1 cellular context compared by ENCODE assay signal in the genomic region with DNA sequence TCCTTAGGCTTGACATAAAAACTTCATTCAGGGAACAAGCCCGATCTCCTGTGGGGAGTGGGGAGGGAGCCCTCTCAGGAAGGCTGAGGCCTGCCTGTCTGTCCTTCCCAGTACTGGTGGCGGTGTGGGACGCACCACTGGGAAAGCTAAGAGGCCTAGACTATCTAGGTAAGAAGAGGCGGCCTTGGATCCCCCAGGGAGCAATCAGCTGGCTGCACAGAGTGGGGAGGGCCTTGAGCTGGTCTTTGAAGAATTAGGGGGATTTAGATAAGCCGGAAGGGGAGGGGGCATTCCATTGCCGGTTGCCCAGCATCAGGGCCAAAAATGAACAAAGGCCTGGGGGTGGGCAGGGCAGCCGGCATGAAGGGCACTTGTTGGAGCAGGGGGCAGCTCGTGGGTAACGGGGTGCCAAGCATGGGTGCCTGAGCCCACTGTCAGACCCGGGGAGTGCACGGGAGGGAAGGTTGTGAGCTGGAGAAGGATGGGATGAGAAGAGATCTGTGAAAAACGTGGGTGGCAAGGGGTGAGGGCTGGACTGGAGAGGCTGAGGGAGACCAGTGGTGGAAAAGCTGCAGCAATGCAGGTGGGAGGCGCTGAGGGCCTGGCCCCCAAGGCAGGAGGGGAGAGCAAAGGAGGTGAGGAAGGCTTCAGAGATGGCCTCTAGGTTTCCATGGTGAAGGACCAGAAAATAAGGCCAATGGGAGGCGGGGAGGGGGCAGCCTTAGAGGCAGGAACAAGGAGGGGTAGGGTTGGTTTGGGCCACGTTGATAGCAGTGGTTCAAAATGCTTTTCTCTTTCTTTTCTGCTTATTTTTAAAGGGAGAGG.
A peak's percentile ranks its signal among the peaks of the same experiment; 100 is the strongest.
TF ChIP-seq lines count a peak whose summit lies in the region.

No MANE protein-coding gene starts in this region.

TF ChIP-seq in HepG2, 621 proteins besides CTCF, POLR2A, EP300 and RAD21 (continued from another document and continues in another):
- TF ChIP-seq, protein P1, sequence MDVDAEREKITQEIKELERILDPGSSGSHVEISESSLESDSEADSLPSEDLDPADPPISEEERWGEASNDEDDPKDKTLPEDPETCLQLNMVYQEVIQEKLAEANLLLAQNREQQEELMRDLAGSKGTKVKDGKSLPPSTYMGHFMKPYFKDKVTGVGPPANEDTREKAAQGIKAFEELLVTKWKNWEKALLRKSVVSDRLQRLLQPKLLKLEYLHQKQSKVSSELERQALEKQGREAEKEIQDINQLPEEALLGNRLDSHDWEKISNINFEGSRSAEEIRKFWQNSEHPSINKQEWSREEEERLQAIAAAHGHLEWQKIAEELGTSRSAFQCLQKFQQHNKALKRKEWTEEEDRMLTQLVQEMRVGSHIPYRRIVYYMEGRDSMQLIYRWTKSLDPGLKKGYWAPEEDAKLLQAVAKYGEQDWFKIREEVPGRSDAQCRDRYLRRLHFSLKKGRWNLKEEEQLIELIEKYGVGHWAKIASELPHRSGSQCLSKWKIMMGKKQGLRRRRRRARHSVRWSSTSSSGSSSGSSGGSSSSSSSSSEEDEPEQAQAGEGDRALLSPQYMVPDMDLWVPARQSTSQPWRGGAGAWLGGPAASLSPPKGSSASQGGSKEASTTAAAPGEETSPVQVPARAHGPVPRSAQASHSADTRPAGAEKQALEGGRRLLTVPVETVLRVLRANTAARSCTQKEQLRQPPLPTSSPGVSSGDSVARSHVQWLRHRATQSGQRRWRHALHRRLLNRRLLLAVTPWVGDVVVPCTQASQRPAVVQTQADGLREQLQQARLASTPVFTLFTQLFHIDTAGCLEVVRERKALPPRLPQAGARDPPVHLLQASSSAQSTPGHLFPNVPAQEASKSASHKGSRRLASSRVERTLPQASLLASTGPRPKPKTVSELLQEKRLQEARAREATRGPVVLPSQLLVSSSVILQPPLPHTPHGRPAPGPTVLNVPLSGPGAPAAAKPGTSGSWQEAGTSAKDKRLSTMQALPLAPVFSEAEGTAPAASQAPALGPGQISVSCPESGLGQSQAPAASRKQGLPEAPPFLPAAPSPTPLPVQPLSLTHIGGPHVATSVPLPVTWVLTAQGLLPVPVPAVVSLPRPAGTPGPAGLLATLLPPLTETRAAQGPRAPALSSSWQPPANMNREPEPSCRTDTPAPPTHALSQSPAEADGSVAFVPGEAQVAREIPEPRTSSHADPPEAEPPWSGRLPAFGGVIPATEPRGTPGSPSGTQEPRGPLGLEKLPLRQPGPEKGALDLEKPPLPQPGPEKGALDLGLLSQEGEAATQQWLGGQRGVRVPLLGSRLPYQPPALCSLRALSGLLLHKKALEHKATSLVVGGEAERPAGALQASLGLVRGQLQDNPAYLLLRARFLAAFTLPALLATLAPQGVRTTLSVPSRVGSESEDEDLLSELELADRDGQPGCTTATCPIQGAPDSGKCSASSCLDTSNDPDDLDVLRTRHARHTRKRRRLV (CRISPR knock-in tag; IDR thresholded peaks at IDR 0.05), result no peak
- TF ChIP-seq, protein P2, sequence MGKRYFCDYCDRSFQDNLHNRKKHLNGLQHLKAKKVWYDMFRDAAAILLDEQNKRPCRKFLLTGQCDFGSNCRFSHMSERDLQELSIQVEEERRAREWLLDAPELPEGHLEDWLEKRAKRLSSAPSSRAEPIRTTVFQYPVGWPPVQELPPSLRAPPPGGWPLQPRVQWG (CRISPR knock-in tag; IDR thresholded peaks at IDR 0.05; ENCODE audit: borderline replicate concordance, low read depth), result no peak
- TF ChIP-seq MED1 (CRISPR knock-in tag; IDR thresholded peaks at IDR 0.05) (peak; percentile 86), ERF (CRISPR knock-in tag; IDR thresholded peaks at IDR 0.05) (no peak; the same call in 1 of the 2 replicates), KLF9 (CRISPR knock-in tag; IDR thresholded peaks at IDR 0.05; ENCODE audit: low read depth) (no peak), PHF8 (CRISPR knock-in tag; IDR thresholded peaks at IDR 0.05) (no peak), GZF1 (CRISPR knock-in tag; IDR thresholded peaks at IDR 0.05) (no peak), ZNF383 (CRISPR knock-in tag; IDR thresholded peaks at IDR 0.05; ENCODE audit: borderline replicate concordance) (no peak), SMARCC2 (IDR thresholded peaks at IDR 0.05) (no peak), ZNF530 (CRISPR knock-in tag; IDR thresholded peaks at IDR 0.05; ENCODE audit: low read depth) (no peak), PTBP1 (IDR thresholded peaks at IDR 0.05; ENCODE audit: low read depth, low read length, poor library complexity, severe bottlenecking) (no peak), CBX2 (IDR thresholded peaks at IDR 0.05; ENCODE audit: low read depth, low read length) (no peak), CBX2 (CRISPR knock-in tag; IDR thresholded peaks at IDR 0.05; ENCODE audit: low read depth) (no peak), ZNF747 (CRISPR knock-in tag; IDR thresholded peaks at IDR 0.05; ENCODE audit: borderline replicate concordance) (no peak), FOXC1 (CRISPR knock-in tag; IDR thresholded peaks at IDR 0.05; ENCODE audit: borderline replicate concordance) (no peak), ZNF232 (CRISPR knock-in tag; IDR thresholded peaks at IDR 0.05; ENCODE audit: borderline replicate concordance) (no peak), SUZ12 (IDR thresholded peaks at IDR 0.05; ENCODE audit: low read depth, low read length) (no peak), ZNF33A (CRISPR knock-in tag; IDR thresholded peaks at IDR 0.05; ENCODE audit: borderline replicate concordance) (no peak), IRF2 (CRISPR knock-in tag; IDR thresholded peaks at IDR 0.05) (no peak), TRIM24 (CRISPR knock-in tag; IDR thresholded peaks at IDR 0.05) (no peak), ZSCAN25 (CRISPR knock-in tag; IDR thresholded peaks at IDR 0.05) (no peak; the same call in none of the 2 replicates), ZNF841 (CRISPR knock-in tag; IDR thresholded peaks at IDR 0.05; ENCODE audit: borderline replicate concordance) (no peak), KDM3A (CRISPR knock-in tag; IDR thresholded peaks at IDR 0.05; ENCODE audit: low read depth) (no peak), ZEB1 (IDR thresholded peaks at IDR 0.05; ENCODE audit: insufficient replicate concordance, low read depth) (no peak), SAFB2 (CRISPR knock-in tag; IDR thresholded peaks at IDR 0.05; ENCODE audit: borderline replicate concordance, low read depth) (no peak)
- TF ChIP-seq, protein P3, sequence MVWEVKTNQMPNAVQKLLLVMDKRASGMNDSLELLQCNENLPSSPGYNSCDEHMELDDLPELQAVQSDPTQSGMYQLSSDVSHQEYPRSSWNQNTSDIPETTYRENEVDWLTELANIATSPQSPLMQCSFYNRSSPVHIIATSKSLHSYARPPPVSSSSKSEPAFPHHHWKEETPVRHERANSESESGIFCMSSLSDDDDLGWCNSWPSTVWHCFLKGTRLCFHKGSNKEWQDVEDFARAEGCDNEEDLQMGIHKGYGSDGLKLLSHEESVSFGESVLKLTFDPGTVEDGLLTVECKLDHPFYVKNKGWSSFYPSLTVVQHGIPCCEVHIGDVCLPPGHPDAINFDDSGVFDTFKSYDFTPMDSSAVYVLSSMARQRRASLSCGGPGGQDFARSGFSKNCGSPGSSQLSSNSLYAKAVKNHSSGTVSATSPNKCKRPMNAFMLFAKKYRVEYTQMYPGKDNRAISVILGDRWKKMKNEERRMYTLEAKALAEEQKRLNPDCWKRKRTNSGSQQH (CRISPR knock-in tag; IDR thresholded peaks at IDR 0.05; ENCODE audit: low read depth), result no peak
- TF ChIP-seq, protein P4, sequence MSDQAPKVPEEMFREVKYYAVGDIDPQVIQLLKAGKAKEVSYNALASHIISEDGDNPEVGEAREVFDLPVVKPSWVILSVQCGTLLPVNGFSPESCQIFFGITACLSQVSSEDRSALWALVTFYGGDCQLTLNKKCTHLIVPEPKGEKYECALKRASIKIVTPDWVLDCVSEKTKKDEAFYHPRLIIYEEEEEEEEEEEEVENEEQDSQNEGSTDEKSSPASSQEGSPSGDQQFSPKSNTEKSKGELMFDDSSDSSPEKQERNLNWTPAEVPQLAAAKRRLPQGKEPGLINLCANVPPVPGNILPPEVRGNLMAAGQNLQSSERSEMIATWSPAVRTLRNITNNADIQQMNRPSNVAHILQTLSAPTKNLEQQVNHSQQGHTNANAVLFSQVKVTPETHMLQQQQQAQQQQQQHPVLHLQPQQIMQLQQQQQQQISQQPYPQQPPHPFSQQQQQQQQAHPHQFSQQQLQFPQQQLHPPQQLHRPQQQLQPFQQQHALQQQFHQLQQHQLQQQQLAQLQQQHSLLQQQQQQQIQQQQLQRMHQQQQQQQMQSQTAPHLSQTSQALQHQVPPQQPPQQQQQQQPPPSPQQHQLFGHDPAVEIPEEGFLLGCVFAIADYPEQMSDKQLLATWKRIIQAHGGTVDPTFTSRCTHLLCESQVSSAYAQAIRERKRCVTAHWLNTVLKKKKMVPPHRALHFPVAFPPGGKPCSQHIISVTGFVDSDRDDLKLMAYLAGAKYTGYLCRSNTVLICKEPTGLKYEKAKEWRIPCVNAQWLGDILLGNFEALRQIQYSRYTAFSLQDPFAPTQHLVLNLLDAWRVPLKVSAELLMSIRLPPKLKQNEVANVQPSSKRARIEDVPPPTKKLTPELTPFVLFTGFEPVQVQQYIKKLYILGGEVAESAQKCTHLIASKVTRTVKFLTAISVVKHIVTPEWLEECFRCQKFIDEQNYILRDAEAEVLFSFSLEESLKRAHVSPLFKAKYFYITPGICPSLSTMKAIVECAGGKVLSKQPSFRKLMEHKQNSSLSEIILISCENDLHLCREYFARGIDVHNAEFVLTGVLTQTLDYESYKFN (CRISPR knock-in tag; conservative IDR thresholded peaks at IDR 0.05), result peak; percentile 76
- TF ChIP-seq, protein P5, sequence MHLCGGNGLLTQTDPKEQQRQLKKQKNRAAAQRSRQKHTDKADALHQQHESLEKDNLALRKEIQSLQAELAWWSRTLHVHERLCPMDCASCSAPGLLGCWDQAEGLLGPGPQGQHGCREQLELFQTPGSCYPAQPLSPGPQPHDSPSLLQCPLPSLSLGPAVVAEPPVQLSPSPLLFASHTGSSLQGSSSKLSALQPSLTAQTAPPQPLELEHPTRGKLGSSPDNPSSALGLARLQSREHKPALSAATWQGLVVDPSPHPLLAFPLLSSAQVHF (CRISPR knock-in tag; IDR thresholded peaks at IDR 0.05), result no peak
- TF ChIP-seq, protein P6, sequence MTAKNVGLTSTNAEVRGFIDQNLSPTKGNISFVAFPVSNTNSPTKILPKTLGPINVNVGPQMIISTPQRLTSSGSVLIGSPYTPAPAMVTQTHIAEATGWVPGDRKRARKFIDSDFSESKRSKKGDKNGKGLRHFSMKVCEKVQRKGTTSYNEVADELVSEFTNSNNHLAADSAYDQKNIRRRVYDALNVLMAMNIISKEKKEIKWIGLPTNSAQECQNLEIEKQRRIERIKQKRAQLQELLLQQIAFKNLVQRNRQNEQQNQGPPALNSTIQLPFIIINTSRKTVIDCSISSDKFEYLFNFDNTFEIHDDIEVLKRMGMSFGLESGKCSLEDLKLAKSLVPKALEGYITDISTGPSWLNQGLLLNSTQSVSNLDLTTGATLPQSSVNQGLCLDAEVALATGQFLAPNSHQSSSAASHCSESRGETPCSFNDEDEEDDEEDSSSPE (CRISPR knock-in tag; IDR thresholded peaks at IDR 0.05), result no peak; the same call in 1 of the 2 replicates
- TF ChIP-seq, protein P7, sequence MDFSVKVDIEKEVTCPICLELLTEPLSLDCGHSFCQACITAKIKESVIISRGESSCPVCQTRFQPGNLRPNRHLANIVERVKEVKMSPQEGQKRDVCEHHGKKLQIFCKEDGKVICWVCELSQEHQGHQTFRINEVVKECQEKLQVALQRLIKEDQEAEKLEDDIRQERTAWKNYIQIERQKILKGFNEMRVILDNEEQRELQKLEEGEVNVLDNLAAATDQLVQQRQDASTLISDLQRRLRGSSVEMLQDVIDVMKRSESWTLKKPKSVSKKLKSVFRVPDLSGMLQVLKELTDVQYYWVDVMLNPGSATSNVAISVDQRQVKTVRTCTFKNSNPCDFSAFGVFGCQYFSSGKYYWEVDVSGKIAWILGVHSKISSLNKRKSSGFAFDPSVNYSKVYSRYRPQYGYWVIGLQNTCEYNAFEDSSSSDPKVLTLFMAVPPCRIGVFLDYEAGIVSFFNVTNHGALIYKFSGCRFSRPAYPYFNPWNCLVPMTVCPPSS (IDR thresholded peaks at IDR 0.05), result no peak
- TF ChIP-seq, protein P8, sequence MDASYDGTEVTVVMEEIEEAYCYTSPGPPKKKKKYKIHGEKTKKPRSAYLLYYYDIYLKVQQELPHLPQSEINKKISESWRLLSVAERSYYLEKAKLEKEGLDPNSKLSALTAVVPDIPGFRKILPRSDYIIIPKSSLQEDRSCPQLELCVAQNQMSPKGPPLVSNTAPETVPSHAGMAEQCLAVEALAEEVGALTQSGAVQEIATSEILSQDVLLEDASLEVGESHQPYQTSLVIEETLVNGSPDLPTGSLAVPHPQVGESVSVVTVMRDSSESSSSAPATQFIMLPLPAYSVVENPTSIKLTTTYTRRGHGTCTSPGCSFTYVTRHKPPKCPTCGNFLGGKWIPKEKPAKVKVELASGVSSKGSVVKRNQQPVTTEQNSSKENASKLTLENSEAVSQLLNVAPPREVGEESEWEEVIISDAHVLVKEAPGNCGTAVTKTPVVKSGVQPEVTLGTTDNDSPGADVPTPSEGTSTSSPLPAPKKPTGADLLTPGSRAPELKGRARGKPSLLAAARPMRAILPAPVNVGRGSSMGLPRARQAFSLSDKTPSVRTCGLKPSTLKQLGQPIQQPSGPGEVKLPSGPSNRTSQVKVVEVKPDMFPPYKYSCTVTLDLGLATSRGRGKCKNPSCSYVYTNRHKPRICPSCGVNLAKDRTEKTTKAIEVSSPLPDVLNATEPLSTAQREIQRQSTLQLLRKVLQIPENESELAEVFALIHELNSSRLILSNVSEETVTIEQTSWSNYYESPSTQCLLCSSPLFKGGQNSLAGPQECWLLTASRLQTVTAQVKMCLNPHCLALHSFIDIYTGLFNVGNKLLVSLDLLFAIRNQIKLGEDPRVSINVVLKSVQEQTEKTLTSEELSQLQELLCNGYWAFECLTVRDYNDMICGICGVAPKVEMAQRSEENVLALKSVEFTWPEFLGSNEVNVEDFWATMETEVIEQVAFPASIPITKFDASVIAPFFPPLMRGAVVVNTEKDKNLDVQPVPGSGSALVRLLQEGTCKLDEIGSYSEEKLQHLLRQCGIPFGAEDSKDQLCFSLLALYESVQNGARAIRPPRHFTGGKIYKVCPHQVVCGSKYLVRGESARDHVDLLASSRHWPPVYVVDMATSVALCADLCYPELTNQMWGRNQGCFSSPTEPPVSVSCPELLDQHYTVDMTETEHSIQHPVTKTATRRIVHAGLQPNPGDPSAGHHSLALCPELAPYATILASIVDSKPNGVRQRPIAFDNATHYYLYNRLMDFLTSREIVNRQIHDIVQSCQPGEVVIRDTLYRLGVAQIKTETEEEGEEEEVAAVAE (CRISPR knock-in tag; IDR thresholded peaks at IDR 0.05; ENCODE audit: borderline replicate concordance), result no peak
